12 cellular contexts compared by ENCODE assay signal in the genomic region with DNA sequence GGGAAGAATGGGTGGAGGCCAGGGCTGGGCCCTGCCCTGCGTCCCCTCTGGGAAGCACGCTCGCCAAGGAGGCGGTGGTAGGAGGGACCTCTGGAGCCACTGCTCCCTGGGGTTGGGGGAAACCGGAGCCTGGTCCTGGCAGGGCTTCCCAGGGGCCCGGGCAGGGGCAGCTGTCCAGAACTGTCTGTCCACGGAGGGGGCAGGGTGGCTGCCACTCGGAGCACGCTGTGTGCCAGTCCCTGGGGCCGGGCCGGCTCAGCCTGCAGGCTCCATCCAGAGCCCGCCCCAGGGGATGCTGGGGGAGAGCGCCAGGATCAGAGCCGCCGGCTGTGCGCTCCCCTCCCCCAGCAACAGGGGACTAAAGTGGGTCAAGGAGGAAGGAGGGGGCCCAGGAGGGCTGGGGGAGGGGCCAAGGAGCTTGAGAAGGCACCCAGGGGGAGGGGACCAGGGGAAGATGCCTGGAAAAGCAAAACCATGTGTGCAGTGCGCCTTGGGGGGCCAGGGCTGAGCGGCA. TPM values are rescaled to one million over a fixed set of nuclear protein-coding genes. Genes with fewer than 3 reads are reported as not detected.
A peak's percentile ranks its signal among the peaks of the same experiment; 100 is the strongest.
DNase-seq lines count a peak whose midpoint lies in the region; ATAC-seq and TF ChIP-seq lines count a peak whose summit lies in the region.
"Had no signal": no experiment of that assay in that cellular context is flagged by ENCODE, and none has a peak within 500 bp of the region (broad histone marks: within the 10 kb centered on the region; RNA-seq: fewer than 3 reads in every experiment).

No MANE protein-coding gene starts in this region.

- peak overlapping the region; percentile 62 for H3K4me3 ChIP-seq in BLaER1
- H3K4me3 ChIP-seq in psoas muscle, result peak overlapping the region; percentile 57
- H3K4me3 ChIP-seq: body of pancreas had no signal

- H3K9me3 ChIP-seq in BLaER1 (no peaks in the 10 kb centered on the region), psoas muscle (no peaks in the 10 kb centered on the region)
- H3K9me3 ChIP-seq: body of pancreas had no signal

- no peaks in the 10 kb centered on the region for H4K20me1 ChIP-seq in BLaER1

- H3K9ac ChIP-seq in BLaER1, result peak overlapping the region; percentile 93

- no peaks in the 10 kb centered on the region for H3K27me3 ChIP-seq in BLaER1
- H3K27me3 ChIP-seq in psoas muscle (ENCODE audit: insufficient read depth in 3 of 3, low read length in 2 of 3), result no peaks in the 10 kb centered on the region
- H3K27me3 ChIP-seq: body of pancreas had no signal

- TF ChIP-seq CTCF in psoas muscle (IDR thresholded peaks at IDR 0.05), result no peak

- peak; percentile 87 to 93 (median 88) for ATAC-seq in psoas muscle
- ATAC-seq in GM18511 (IDR thresholded peaks at IDR 0.05; ENCODE audit: unreplicated experiment), result no peak
- ATAC-seq in HG03045 (IDR thresholded peaks at IDR 0.05; ENCODE audit: unreplicated experiment), result no peak
- ATAC-seq: body of pancreas had no signal

- intact Hi-C loops in psoas muscle (cut with DNase I), result no loop called here

- H3K27ac ChIP-seq in BLaER1 (peak overlapping the region; percentile 99), psoas muscle (peak overlapping the region; percentile 93)

- H3K36me3 ChIP-seq in BLaER1 (no peaks in the 10 kb centered on the region), psoas muscle (ENCODE audit: insufficient read depth in 1 of 2, low read depth in 1 of 2) (no peaks in the 10 kb centered on the region)

- H3K4me2 ChIP-seq in BLaER1, result peak overlapping the region; percentile 99

- H3K4me1 ChIP-seq in BLaER1 (peaks cover 91% of the 10 kb centered on the region), psoas muscle (peaks cover 92% of the 10 kb centered on the region)

- DNase-seq in brain pericyte (ENCODE audit: low read depth, low spot score) (peak; percentile 58), islet precursor cell (peak; percentile 75), psoas muscle (peak; percentile 89 to 97), HT-29 (ENCODE audit: low spot score) (no peak)
- DNase-seq in activated T-cell treated with anti-CD3 and anti-CD28 coated beads, Interleukin-2, amount 50 U/mL, for 1 hour, result no peak
- DNase-seq: activated CD4-positive, alpha-beta T cell treated with anti-CD3 and anti-CD28 coated beads, Interleukin-2, amount 50 U/mL, for 48 hours; NCI-H1694; SIG-M5 had no signal

- 5 to 10% (median 8%) methylated on average over 14 to 18 of the region's 18 CpGs for WGBS in psoas muscle, 3 donors

RNA-seq across cellular contexts. Expression of a gene that starts 21.4 kb away (rescaled TPM):
- 10 to 100 TPM; 14.4 to 30.7 (median 20.6) TPM for total RNA-seq in psoas muscle
- 1 to 10 TPM; 2.3 to 5.4 (median 4.4) TPM for polyA plus RNA-seq in psoas muscle
- not detected in 2 replicates for total RNA-seq in HT-29 (2014; rRNA removed; shearing (Covaris generic))

Comparison
In these comparisons a context has a peak if more than half of its experiments do, and no peak if none do; other contexts are left out.
1. DNase-seq: peak in brain pericyte (single experiment), islet precursor cell (single experiment) and psoas muscle (2 of 2); none in HT-29 (single experiment) and activated T-cell treated with anti-CD3 and anti-CD28 coated beads, Interleukin-2, amount 50 U/mL, for 1 hour (single experiment).
2. ATAC-seq: peak in psoas muscle (4 of 4); none in GM18511 (single experiment) and HG03045 (single experiment).
3. RNA of a gene that starts 21.4 kb away (total RNA-seq): 14.4 to 30.7 TPM in psoas muscle; not detected in HT-29; every median in the first group is over 10 times any median in the second.